In genomic region chr13:109654341-109655205, GRCh38 we compare ENCODE assay signal across 12 cellular contexts.
DNase-seq lines count a peak whose midpoint lies in the region; ATAC-seq and TF ChIP-seq lines count a peak whose summit lies in the region.
"Had no signal": no experiment of that assay in that cellular context is flagged by ENCODE, and none has a peak within 500 bp of the region (broad histone marks: within the 10 kb centered on the region; RNA-seq: fewer than 3 reads in every experiment).

No MANE protein-coding gene starts in this region.

- no peaks in the 10 kb centered on the region for H4K20me1 ChIP-seq in H9 (ENCODE audit: control insufficient read depth, insufficient read depth, insufficient read length)

- H3K36me3 Mint-ChIP-seq in H9 (ENCODE audit: insufficient read depth in 1 of 3, low read depth in 3 of 3) (no peaks in the 10 kb centered on the region), mesothelial cell of epicardium (no peaks in the 10 kb centered on the region)

- H3K4me3 ChIP-seq in adipocyte (ENCODE audit: low read length), result peak overlapping the region; percentile 30
- no peak overlapping the region for H3K4me3 ChIP-seq in gastrocnemius medialis
- H3K4me3 ChIP-seq in Peyer's patch, result no peak overlapping the region

- H3K27me3 ChIP-seq in H9 (ENCODE audit: insufficient read depth, low read length) (no peaks in the 10 kb centered on the region), adipocyte (replicated peaks; ENCODE audit: control insufficient read depth, insufficient read depth, low read length) (no peaks in the 10 kb centered on the region), gastrocnemius medialis (no peaks in the 10 kb centered on the region), Peyer's patch (no peaks in the 10 kb centered on the region)

- H3K27ac Mint-ChIP-seq in H9, result no peak overlapping the region; a peak in 1 of 7 replicates
- H3K27ac Mint-ChIP-seq in mesothelial cell of epicardium, result no peak overlapping the region
- H3K27ac Mint-ChIP-seq: activated T-helper 17 cell treated with anti-CD3 and anti-CD28 coated beads, Interleukin-2, amount 50 U/mL, for 72 hours; progenitor cell of endocrine pancreas had no signal

- H3K23ac ChIP-seq in H9 (ENCODE audit: insufficient read length, low read depth, low read length), result peak overlapping the region; percentile 59

- no peaks in the 10 kb centered on the region; a peak in 1 of 5 replicates for H3K9me3 Mint-ChIP-seq in H9
- H3K9me3 Mint-ChIP-seq in mesothelial cell of epicardium, result no peaks in the 10 kb centered on the region
- H3K9me3 Mint-ChIP-seq: activated T-helper 17 cell treated with anti-CD3 and anti-CD28 coated beads, Interleukin-2, amount 50 U/mL, for 72 hours had no signal

- H3K36me3 ChIP-seq in adipocyte (ENCODE audit: control insufficient read depth, insufficient read depth, low read length, severe bottlenecking), result no peaks in the 10 kb centered on the region
- no peaks in the 10 kb centered on the region for H3K36me3 ChIP-seq in gastrocnemius medialis
- no peaks in the 10 kb centered on the region for H3K36me3 ChIP-seq in Peyer's patch
- H3K36me3 ChIP-seq: WERI-Rb-1 had no signal

- H4K5ac ChIP-seq in H9 (ENCODE audit: insufficient read length, low read depth, low read length), result peak overlapping the region; percentile 73

- no peaks in the 10 kb centered on the region for H3K79me1 ChIP-seq in H9 (ENCODE audit: insufficient read depth, low read depth, low read length, poor library complexity, severe bottlenecking)

- H2AK5ac ChIP-seq in H9 (ENCODE audit: insufficient read length, low read length), result no peak overlapping the region

- H3K4me3 Mint-ChIP-seq in H9, result no peak overlapping the region
- H3K4me3 Mint-ChIP-seq in mesothelial cell of epicardium, result no peak overlapping the region
- H3K4me3 Mint-ChIP-seq: activated T-helper 17 cell treated with anti-CD3 and anti-CD28 coated beads, Interleukin-2, amount 50 U/mL, for 72 hours had no signal

- H3K9ac ChIP-seq in H9 (ENCODE audit: extremely low read depth, insufficient read length, low read length) (no peak overlapping the region), adipocyte (ENCODE audit: low read length) (peak overlapping the region; percentile 61)

- in situ Hi-C loops in gastrocnemius medialis (cut with MboI; ENCODE audit: low sequenced_read_pairs in 4 of 4), result no loop called here

- ATAC-seq in gastrocnemius medialis (peak; percentile 63 to 78), HG02610 (IDR thresholded peaks at IDR 0.05; ENCODE audit: unreplicated experiment) (no peak)
- ATAC-seq: activated T-helper 17 cell treated with anti-CD3 and anti-CD28 coated beads, Interleukin-2, amount 50 U/mL, for 72 hours had no signal

- H2BK12ac ChIP-seq in H9 (ENCODE audit: insufficient read length, low read depth, low read length), result no peak overlapping the region

- no peak overlapping the region for H2BK5ac ChIP-seq in H9 (ENCODE audit: insufficient read length, low read length)

- no peak overlapping the region for H2AFZ ChIP-seq in H9 (ENCODE audit: low read length)

- H3T11ph ChIP-seq in H9 (ENCODE audit: low read length), result no peak overlapping the region

- TF ChIP-seq CTCF in H9 (conservative IDR thresholded peaks at IDR 0.05) (no peak), gastrocnemius medialis (IDR thresholded peaks at IDR 0.05 in 4 of 5, conservative IDR thresholded peaks at IDR 0.05 in 1 of 5) (no peak), mesothelial cell of epicardium (IDR thresholded peaks at IDR 0.05; ENCODE audit: unreplicated experiment) (no peak), Peyer's patch (IDR thresholded peaks at IDR 0.05) (no peak)

- DNase-seq in H9, result no peak
- DNase-seq in adipocyte (ENCODE audit: low read depth), result peak; percentile 60
- DNase-seq in inferior parietal cortex (ENCODE audit: extremely low spot score), result peak; percentile 35
- no peak for DNase-seq in gastrocnemius medialis
- no peak for DNase-seq in mesothelial cell of epicardium (ENCODE audit: low spot score in 2 of 2, unreplicated experiment in 2 of 2)
- no peak for DNase-seq in NCI-H1436 treated with DMSO at 0.1 percent for 48 hours (lab: John Stamatoyannopoulos, UW)
- DNase-seq in Peyer's patch, result no peak
- DNase-seq: Calu3, WERI-Rb-1 had no signal

- TF ChIP-seq POLR2A in gastrocnemius medialis (IDR thresholded peaks at IDR 0.05) (no peak), Peyer's patch (IDR thresholded peaks at IDR 0.05) (no peak)

- no peak overlapping the region for H2BK15ac ChIP-seq in H9 (ENCODE audit: low read depth, low read length)

- H3K4me1 Mint-ChIP-seq in H9 (no peaks in the 10 kb centered on the region), mesothelial cell of epicardium (peaks cover 16% of the 10 kb centered on the region)
- H3K4me1 Mint-ChIP-seq: activated T-helper 17 cell treated with anti-CD3 and anti-CD28 coated beads, Interleukin-2, amount 50 U/mL, for 72 hours had no signal

- H3K14ac ChIP-seq in H9 (ENCODE audit: insufficient read depth, low read length), result no peak overlapping the region

- no peaks in the 10 kb centered on the region for H3K79me2 ChIP-seq in H9 (ENCODE audit: insufficient read depth, low read length)

- no peak overlapping the region for H3K4me2 ChIP-seq in H9 (ENCODE audit: insufficient read depth, insufficient read length, low read length)

- no peaks in the 10 kb centered on the region for H3K27me3 Mint-ChIP-seq in H9 (ENCODE audit: low read depth)
- no peaks in the 10 kb centered on the region for H3K27me3 Mint-ChIP-seq in mesothelial cell of epicardium (ENCODE audit: low read depth)

- H3K18ac ChIP-seq in H9 (ENCODE audit: insufficient read length, low read depth, low read length), result peak overlapping the region; percentile 41

- H2BK120ac ChIP-seq in H9 (ENCODE audit: low read depth, low read length, poor library complexity, severe bottlenecking), result no peak overlapping the region

- no CpG with 5 or more reads among the region's 17 CpGs for WGBS in H9 (ENCODE audit: extremely low coverage, insufficient read length, low lambda C conversion rate)

- no peak overlapping the region for H3K4ac ChIP-seq in H9 (ENCODE audit: low read depth, low read length)

- H3K4me1 ChIP-seq in H9 (ENCODE audit: insufficient read depth, low read length) (no peaks in the 10 kb centered on the region), adipocyte (ENCODE audit: control insufficient read depth, insufficient read depth, low read length) (peaks cover 26% of the 10 kb centered on the region), gastrocnemius medialis (peaks cover 0 to 6% of the 10 kb centered on the region in 2 donors), Peyer's patch (no peaks in the 10 kb centered on the region)

- H3K23me2 ChIP-seq in H9 (ENCODE audit: insufficient read length, low read depth, low read length, poor library complexity, severe bottlenecking), result no peaks in the 10 kb centered on the region

- H3K27ac ChIP-seq in H9 (ENCODE audit: insufficient read length, low read depth, low read length) (no peak overlapping the region), gastrocnemius medialis (peak overlapping the region in 3 of 4 donors; percentile 14 to 55 (median 42)), Peyer's patch (peak overlapping the region in 2 of 4 donors; percentile 60 to 64)
- H3K27ac ChIP-seq: WERI-Rb-1 had no signal

- intact Hi-C loops in gastrocnemius medialis (cut with DNase I; ENCODE audit: low total_unique reads), result no loop called here

- no peak overlapping the region for H3K56ac ChIP-seq in H9 (ENCODE audit: insufficient read length, low read depth, low read length)

- H3K9me3 ChIP-seq in H9 (ENCODE audit: control insufficient read depth, low read depth, low read length), result no peaks in the 10 kb centered on the region
- H3K9me3 ChIP-seq in adipocyte (ENCODE audit: control insufficient read depth, low read length), result no peaks in the 10 kb centered on the region
- H3K9me3 ChIP-seq in gastrocnemius medialis, result no peaks in the 10 kb centered on the region
- H3K9me3 ChIP-seq in Peyer's patch, result no peaks in the 10 kb centered on the region

- no peak overlapping the region for H2BK20ac ChIP-seq in H9 (ENCODE audit: low read depth, low read length, poor library complexity, severe bottlenecking)

- H4K91ac ChIP-seq in H9 (ENCODE audit: insufficient read length, low read depth, low read length), result no peak overlapping the region

- no peak overlapping the region for H4K8ac ChIP-seq in H9 (replicated peaks; ENCODE audit: insufficient read length, low read depth, low read length)

Comparison
In these comparisons a context has a peak if more than half of its experiments do, and no peak if none do; other contexts are left out.
1. DNase-seq: peak in adipocyte (single experiment) and inferior parietal cortex (single experiment); none in H9 (single experiment), gastrocnemius medialis (0 of 2), mesothelial cell of epicardium (0 of 2), NCI-H1436 treated with DMSO at 0.1 percent for 48 hours (single experiment) and Peyer's patch (0 of 3).